ENCODE assay signal across 23 cellular contexts in the genomic region with DNA sequence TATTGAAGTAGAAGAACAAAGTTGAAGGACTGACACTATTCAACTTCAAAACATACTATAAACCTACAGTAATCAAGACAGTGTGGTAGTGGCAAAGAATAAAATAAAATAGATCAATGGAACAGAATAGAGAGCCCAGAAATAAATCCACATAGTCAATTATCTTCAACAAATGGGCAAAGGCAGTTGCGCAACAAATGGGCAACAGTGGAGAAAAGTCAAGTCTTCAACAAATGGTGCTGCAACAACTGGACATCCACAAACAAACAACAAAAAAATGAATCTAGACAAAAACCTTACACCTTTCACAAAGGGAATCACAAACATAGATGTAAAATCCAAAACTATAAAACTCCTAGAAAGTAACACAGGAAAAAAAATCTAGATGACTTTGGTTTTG. TPM values are rescaled to one million over a fixed set of nuclear protein-coding genes. Genes with fewer than 3 reads are reported as not detected.
A peak's percentile ranks its signal among the peaks of the same experiment; 100 is the strongest.
DNase-seq lines count a peak whose midpoint lies in the region; ATAC-seq and TF ChIP-seq lines count a peak whose summit lies in the region.
"Had no signal": no experiment of that assay in that cellular context is flagged by ENCODE, and none has a peak within 500 bp of the region (broad histone marks: within the 10 kb centered on the region; RNA-seq: fewer than 3 reads in every experiment).

No MANE protein-coding gene starts in this region.

- 0 out of 2 replicates have a peak, but pooled peaks cover 4% of the 10 kb centered on the region for H3K79me2 ChIP-seq in OCI-LY7 (ENCODE audit: insufficient read depth, low read depth, low read length)

- no peak overlapping the region for H3K14ac ChIP-seq in mesenchymal stem cell (ENCODE audit: low read length in 2 of 2)

- H2BK15ac ChIP-seq in mesenchymal stem cell (ENCODE audit: low read depth, poor library complexity, severe bottlenecking), result no peak overlapping the region

- H3K27me3 ChIP-seq in breast epithelium (no peaks in the 10 kb centered on the region), mesenchymal stem cell (ENCODE audit: control insufficient read depth in 1 of 2, insufficient read depth in 1 of 2, low read length in 2 of 2) (no peaks in the 10 kb centered on the region)
- H3K27me3 ChIP-seq: BLaER1 treated with 17β-estradiol and CSF1 and Interleukin-3, amounts not matched to agents 10 nM and 100 nM had no signal

- CTCF ChIA-PET in MCF 10A (lab: Yijun Ruan, JAX), result no interaction called here
- CTCF ChIA-PET in HEK293 (lab: Yijun Ruan, JAX), result no interaction called here
- CTCF ChIA-PET in OCI-LY7 (lab: Charles Lee; ENCODE audit: unreplicated experiment), result no interaction called here

- H3K4me1 Mint-ChIP-seq in MCF 10A (ENCODE audit: insufficient read depth, unreplicated experiment), result no peaks in the 10 kb centered on the region
- no peaks in the 10 kb centered on the region for H3K4me1 Mint-ChIP-seq in natural killer cell treated with Interleukin-12 subunit alpha and Interleukin-12 subunit beta and Interleukin-15 and Interleukin-18, amount 100 ng/mL, for 72 hours (ENCODE audit: low read depth in 2 of 2)
- H3K4me1 Mint-ChIP-seq: B cell had no signal

- peaks cover 5% of the 10 kb centered on the region for H3K79me1 ChIP-seq in mesenchymal stem cell (replicated peaks; ENCODE audit: low read length, poor library complexity, severe bottlenecking)

- no peaks in the 10 kb centered on the region for H3K9me2 ChIP-seq in OCI-LY7 (ENCODE audit: insufficient read depth, low read length)

- H4K20me1 ChIP-seq in OCI-LY7 (ENCODE audit: insufficient read depth, low read length), result no peaks in the 10 kb centered on the region
- H4K20me1 ChIP-seq: BLaER1 treated with 17β-estradiol and CSF1 and Interleukin-3, amounts not matched to agents 10 nM and 100 nM had no signal

- no peak overlapping the region for H3K9ac ChIP-seq in mesenchymal stem cell (ENCODE audit: low read length)
- H3K9ac ChIP-seq: BLaER1 treated with 17β-estradiol and CSF1 and Interleukin-3, amounts not matched to agents 10 nM and 100 nM had no signal

- H3K36me3 ChIP-seq in breast epithelium (no peaks in the 10 kb centered on the region), HEK293 (ENCODE audit: control insufficient read depth in 2 of 2, insufficient read depth in 1 of 2, low read length in 2 of 2) (peaks cover 41 to 77% of the 10 kb centered on the region in 2 experiments), OCI-LY7 (ENCODE audit: insufficient read depth, low read length) (peaks cover 93% of the 10 kb centered on the region), mesenchymal stem cell (ENCODE audit: control insufficient read depth in 1 of 2, insufficient read depth in 2 of 2, low read depth in 1 of 2, low read length in 2 of 2) (peaks cover 2 to 5% of the 10 kb centered on the region in 2 experiments)

- H2BK12ac ChIP-seq in mesenchymal stem cell (ENCODE audit: low read length in 2 of 2), result no peak overlapping the region

- no peak for TF ChIP-seq CTCF in MCF 10A (IDR thresholded peaks at IDR 0.05; ENCODE audit: unreplicated experiment)
- no peak for TF ChIP-seq CTCF in breast epithelium (IDR thresholded peaks at IDR 0.05)
- TF ChIP-seq CTCF in HEK293 (tag by site-specific recombination; IDR thresholded peaks at IDR 0.05), result no peak
- TF ChIP-seq CTCF in OCI-LY7 (conservative IDR thresholded peaks at IDR 0.05; ENCODE audit: low read length), result no peak

- H3K4me3 Mint-ChIP-seq in MCF 10A (ENCODE audit: unreplicated experiment), result no peak overlapping the region
- no peak overlapping the region for H3K4me3 Mint-ChIP-seq in natural killer cell treated with Interleukin-12 subunit alpha and Interleukin-12 subunit beta and Interleukin-15 and Interleukin-18, amount 100 ng/mL, for 72 hours
- H3K4me3 Mint-ChIP-seq: B cell; CD8-positive, alpha-beta T cell; HFFc6 had no signal

- no peak overlapping the region for H4K91ac ChIP-seq in mesenchymal stem cell (ENCODE audit: low read length)

- H3K9me3 ChIP-seq in breast epithelium (peaks cover 3 to 6% of the 10 kb centered on the region in 2 donors), HEK293 (ENCODE audit: control insufficient read depth, insufficient read depth, low read depth, low read length) (no peaks in the 10 kb centered on the region), OCI-LY7 (ENCODE audit: low read length) (peaks cover 10% of the 10 kb centered on the region; the same call in 1 of the 2 replicates), mesenchymal stem cell (ENCODE audit: control insufficient read depth, low read length) (peaks cover 11% of the 10 kb centered on the region)
- H3K9me3 ChIP-seq: HAP-1 had no signal

- H2BK120ac ChIP-seq in mesenchymal stem cell (ENCODE audit: low read depth, low read length), result no peak overlapping the region

- H2AFZ ChIP-seq in OCI-LY7 (ENCODE audit: low read length) (no peak overlapping the region), mesenchymal stem cell (ENCODE audit: low read depth, low read length) (no peak overlapping the region)

- POLR2A ChIA-PET in MCF 10A (lab: Yijun Ruan, JAX) (interaction anchor here (1.1 kb wide), 1 partner anchor 16 kb away, joined by 4 read pairs; no protein-coding TSS in a partner anchor), HEK293 (lab: Yijun Ruan, JAX) (no interaction called here), OCI-LY7 (lab: Charles Lee) (no interaction called here)

- peak overlapping the region; percentile 24 for H3K27ac Mint-ChIP-seq in MCF 10A (ENCODE audit: low read depth, unreplicated experiment)
- no peak overlapping the region for H3K27ac Mint-ChIP-seq in natural killer cell treated with Interleukin-12 subunit alpha and Interleukin-12 subunit beta and Interleukin-15 and Interleukin-18, amount 100 ng/mL, for 72 hours
- H3K27ac Mint-ChIP-seq: B cell; CD8-positive, alpha-beta T cell; HFFc6 had no signal

- BruUV-seq in MCF 10A (replicated peaks; lab: Mats Ljungman, UMichigan) (no TSS peak), OCI-LY7 (replicated peaks; lab: Mats Ljungman, UMichigan) (TSS peak; percentile 11)

- H3K36me3 Mint-ChIP-seq in MCF 10A (ENCODE audit: insufficient read depth, unreplicated experiment), result peaks cover 8% of the 10 kb centered on the region
- H3K36me3 Mint-ChIP-seq in natural killer cell treated with Interleukin-12 subunit alpha and Interleukin-12 subunit beta and Interleukin-15 and Interleukin-18, amount 100 ng/mL, for 72 hours, result peaks cover 19% of the 10 kb centered on the region

- intact Hi-C loops in MCF 10A (cut with micrococcal nuclease), result no loop called here
- intact Hi-C loops in breast epithelium (cut with DNase I; ENCODE audit: low total_unique reads), result no loop called here
- intact Hi-C loops in OCI-LY7 (cut with micrococcal nuclease; ENCODE audit: unreplicated experiment), result no loop called here

- H3K9me3 Mint-ChIP-seq in MCF 10A (ENCODE audit: unreplicated experiment), result peaks cover 14% of the 10 kb centered on the region
- no peaks in the 10 kb centered on the region for H3K9me3 Mint-ChIP-seq in natural killer cell treated with Interleukin-12 subunit alpha and Interleukin-12 subunit beta and Interleukin-15 and Interleukin-18, amount 100 ng/mL, for 72 hours

- DNase-seq in MCF 10A (ENCODE audit: unreplicated experiment) (no peak), breast epithelium (ENCODE audit: low spot score in 2 of 2) (no peak), OCI-LY7 (ENCODE audit: low spot score) (no peak), mesenchymal stem cell (no peak), OCI-M2 (lab: John Stamatoyannopoulos, UW; ENCODE audit: unreplicated experiment) (no peak)
- DNase-seq in natural killer cell treated with Interleukin-12 subunit alpha and Interleukin-12 subunit beta and Interleukin-15 and Interleukin-18, amount 100 ng/mL, for 72 hours (ENCODE audit: low spot score), result no peak
- DNase-seq: 8988T; Calu3; CD8-positive, alpha-beta T cell; DMS 273 treated with DMSO at 0.1 percent for 48 hours; DMS53; DND-41; EL; HFFc6 had no signal

- no peak for ATAC-seq in natural killer cell treated with Interleukin-12 subunit alpha and Interleukin-12 subunit beta and Interleukin-15 and Interleukin-18, amount 100 ng/mL, for 72 hours
- ATAC-seq: CD8-positive, alpha-beta T cell; GM12878 had no signal

- H3K4me3 ChIP-seq in breast epithelium (no peak overlapping the region), HEK293 (ENCODE audit: low read depth, low read length) (no peak overlapping the region), OCI-LY7 (ENCODE audit: low read depth, low read length, poor library complexity, severe bottlenecking) (no peak overlapping the region), mesenchymal stem cell (ENCODE audit: insufficient read depth in 1 of 2, low read depth in 1 of 2, low read length in 2 of 2) (no peak overlapping the region)
- H3K4me3 ChIP-seq: BLaER1 treated with 17β-estradiol and CSF1 and Interleukin-3, amounts not matched to agents 10 nM and 100 nM; GM12878; HAP-1 had no signal

- no peak overlapping the region for H3K4ac ChIP-seq in mesenchymal stem cell (ENCODE audit: low read depth in 1 of 2, low read length in 2 of 2)

- no peak overlapping the region for H4K8ac ChIP-seq in mesenchymal stem cell (ENCODE audit: low read length)

- TF ChIP-seq POLR2A in breast epithelium (IDR thresholded peaks at IDR 0.05), result no peak

- H2AK5ac ChIP-seq in mesenchymal stem cell (ENCODE audit: low read length, severe bottlenecking), result no peak overlapping the region

- no peak overlapping the region for H3K23ac ChIP-seq in mesenchymal stem cell (ENCODE audit: low read length in 2 of 2)

- no peak overlapping the region for H3K18ac ChIP-seq in mesenchymal stem cell (ENCODE audit: low read depth in 1 of 2, low read length in 2 of 2)

- no peaks in the 10 kb centered on the region for H3K4me1 ChIP-seq in breast epithelium
- H3K4me1 ChIP-seq in HEK293 (ENCODE audit: control insufficient read depth, insufficient read depth, low read length), result no peaks in the 10 kb centered on the region
- no peaks in the 10 kb centered on the region for H3K4me1 ChIP-seq in OCI-LY7 (ENCODE audit: insufficient read depth, low read length, poor library complexity, severe bottlenecking)
- no peaks in the 10 kb centered on the region for H3K4me1 ChIP-seq in mesenchymal stem cell (ENCODE audit: control insufficient read depth, insufficient read depth, low read depth, low read length)
- H3K4me1 ChIP-seq: BLaER1 treated with 17β-estradiol and CSF1 and Interleukin-3, amounts not matched to agents 10 nM and 100 nM; HAP-1 had no signal

- H3K27ac ChIP-seq in breast epithelium, result no peak overlapping the region
- H3K27ac ChIP-seq in HEK293 (ENCODE audit: extremely low read depth, low read depth, low read length), result no peak overlapping the region
- H3K27ac ChIP-seq in OCI-LY7 (ENCODE audit: low read depth, low read length, poor library complexity, severe bottlenecking), result no peak overlapping the region
- no peak overlapping the region for H3K27ac ChIP-seq in mesenchymal stem cell (ENCODE audit: low read length, poor library complexity, severe bottlenecking)
- H3K27ac ChIP-seq: BLaER1 treated with 17β-estradiol and CSF1 and Interleukin-3, amounts not matched to agents 10 nM and 100 nM; HL-60 had no signal

- no peak overlapping the region for H2BK5ac ChIP-seq in mesenchymal stem cell (ENCODE audit: low read depth, low read length, poor library complexity, severe bottlenecking)

- no peaks in the 10 kb centered on the region for H3K27me3 Mint-ChIP-seq in MCF 10A (ENCODE audit: insufficient read depth, unreplicated experiment)
- H3K27me3 Mint-ChIP-seq in natural killer cell treated with Interleukin-12 subunit alpha and Interleukin-12 subunit beta and Interleukin-15 and Interleukin-18, amount 100 ng/mL, for 72 hours, result no peaks in the 10 kb centered on the region
- H3K27me3 Mint-ChIP-seq: B cell had no signal

- H3K4me2 ChIP-seq in OCI-LY7 (ENCODE audit: low read length) (no peak overlapping the region), mesenchymal stem cell (ENCODE audit: low read length, poor library complexity, severe bottlenecking) (no peak overlapping the region)
- H3K4me2 ChIP-seq: BLaER1 treated with 17β-estradiol and CSF1 and Interleukin-3, amounts not matched to agents 10 nM and 100 nM had no signal

- 100% methylated on average over 1 of the region's 1 CpG for WGBS in mesenchymal stem cell

RNA-seq across cellular contexts. Expression of gene MIXL1, which starts 38.4 kb away (rescaled TPM):
- not detected in 2 replicates for total RNA-seq in MCF 10A (2022)
- total RNA-seq in breast epithelium, result not detected
- 0.28 and 0.82 TPM in 2 replicates for total RNA-seq in OCI-LY7 (2014; rRNA removed; shearing (Covaris generic))
- total RNA-seq in OCI-LY7 (2022), result 2.2 and 2.7 TPM in 2 replicates
- total RNA-seq in natural killer cell treated with Interleukin-12 subunit alpha and Interleukin-12 subunit beta and Interleukin-15 and Interleukin-18, amount 100 ng/mL, for 72 hours, result not detected
- polyA plus RNA-seq in mesenchymal stem cell (2013, experiment 1 of 2), result 0.14 TPM
- polyA plus RNA-seq in mesenchymal stem cell (2013, experiment 2 of 2), result 0.15 TPM
- total RNA-seq: Calu3; CD8-positive, alpha-beta T cell; G401; H4; HT1080 had no signal

RNA-seq across cellular contexts. Expression of gene LIN9, which starts 47.1 kb away (rescaled TPM):
- total RNA-seq in MCF 10A (2022) (10.3 and 10.4 TPM in 2 replicates), breast epithelium (1 to 10 TPM; 1.9 to 5.6 (median 2.6) TPM), OCI-LY7 (2022) (20.1 and 22.4 TPM in 2 replicates)
- total RNA-seq in OCI-LY7 (2014; rRNA removed; shearing (Covaris generic)), result 17.2 and 19.7 TPM in 2 replicates
- total RNA-seq in natural killer cell treated with Interleukin-12 subunit alpha and Interleukin-12 subunit beta and Interleukin-15 and Interleukin-18, amount 100 ng/mL, for 72 hours, result 10 to 100 TPM in 1 of 2 donors, 1 to 10 TPM in 1; 6.6 to 10.9 TPM
- 1.3 TPM for polyA plus RNA-seq in mesenchymal stem cell (2013, experiment 1 of 2)
- 1.5 TPM for polyA plus RNA-seq in mesenchymal stem cell (2013, experiment 2 of 2)
